Comparison of ENCODE assay signal across 1 cellular context in genomic region chr10:91415816-91416215, GRCh38.
TF ChIP-seq lines count a peak whose summit lies in the region.

No MANE protein-coding gene starts in this region.

TF ChIP-seq in HEK293, 187 proteins besides CTCF, POLR2A, EP300 and RAD21 (continued from another document):
- TF ChIP-seq, protein P1, sequence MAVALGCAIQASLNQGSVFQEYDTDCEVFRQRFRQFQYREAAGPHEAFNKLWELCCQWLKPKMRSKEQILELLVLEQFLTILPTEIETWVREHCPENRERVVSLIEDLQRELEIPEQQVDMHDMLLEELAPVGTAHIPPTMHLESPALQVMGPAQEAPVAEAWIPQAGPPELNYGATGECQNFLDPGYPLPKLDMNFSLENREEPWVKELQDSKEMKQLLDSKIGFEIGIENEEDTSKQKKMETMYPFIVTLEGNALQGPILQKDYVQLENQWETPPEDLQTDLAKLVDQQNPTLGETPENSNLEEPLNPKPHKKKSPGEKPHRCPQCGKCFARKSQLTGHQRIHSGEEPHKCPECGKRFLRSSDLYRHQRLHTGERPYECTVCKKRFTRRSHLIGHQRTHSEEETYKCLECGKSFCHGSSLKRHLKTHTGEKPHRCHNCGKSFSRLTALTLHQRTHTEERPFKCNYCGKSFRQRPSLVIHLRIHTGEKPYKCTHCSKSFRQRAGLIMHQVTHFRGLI (tag by site-specific recombination; IDR thresholded peaks at IDR 0.05), result no peak
- TF ChIP-seq ZNF654 (tag by site-specific recombination; IDR thresholded peaks at IDR 0.05; ENCODE audit: low read depth), result no peak
- no peak for TF ChIP-seq ZSCAN16 (tag by site-specific recombination; IDR thresholded peaks at IDR 0.05)
- TF ChIP-seq ZNF843 (tag by site-specific recombination; IDR thresholded peaks at IDR 0.05), result peak; percentile 53; the same call in 1 of the 2 replicates
- TF ChIP-seq WT1 (tag by site-specific recombination; IDR thresholded peaks at IDR 0.05), result peak; percentile 71
- TF ChIP-seq PRDM4 (tag by site-specific recombination; IDR thresholded peaks at IDR 0.05), result peak; percentile 42; the same call in 1 of the 2 replicates
- TF ChIP-seq ZNF266 (tag by site-specific recombination; IDR thresholded peaks at IDR 0.05; ENCODE audit: low read depth), result no peak
- no peak for TF ChIP-seq ZNF146 (tag by site-specific recombination; IDR thresholded peaks at IDR 0.05)
- TF ChIP-seq KLF16 (tag by site-specific recombination; IDR thresholded peaks at IDR 0.05), result no peak
- TF ChIP-seq ZNF560 (tag by site-specific recombination; IDR thresholded peaks at IDR 0.05; ENCODE audit: borderline replicate concordance), result no peak
- no peak for TF ChIP-seq ZNF624 (tag by site-specific recombination; IDR thresholded peaks at IDR 0.05)
- peak; percentile 93 for TF ChIP-seq PRDM6 (tag by site-specific recombination; IDR thresholded peaks at IDR 0.05)
- TF ChIP-seq ZFHX2 (tag by site-specific recombination; conservative IDR thresholded peaks at IDR 0.05), result peak; percentile 32; the same call in 1 of the 2 replicates
- no peak for TF ChIP-seq INSM2 (tag by site-specific recombination; IDR thresholded peaks at IDR 0.05)
- no peak for TF ChIP-seq YY2 (tag by site-specific recombination; IDR thresholded peaks at IDR 0.05)
- TF ChIP-seq ZSCAN30 (tag by site-specific recombination; IDR thresholded peaks at IDR 0.05), result no peak
- no peak for TF ChIP-seq GFI1B (tag by site-specific recombination; IDR thresholded peaks at IDR 0.05)
- no peak for TF ChIP-seq ZNF600 (tag by site-specific recombination; IDR thresholded peaks at IDR 0.05)
- TF ChIP-seq ZBTB26 (tag by site-specific recombination; optimal IDR thresholded peaks at IDR 0.05), result no peak
- peak; percentile 48; the same call in 1 of the 2 replicates for TF ChIP-seq HIC1 (tag by site-specific recombination; IDR thresholded peaks at IDR 0.05)
- peak; percentile 73 for TF ChIP-seq FEZF1 (tag by site-specific recombination; IDR thresholded peaks at IDR 0.05)
- TF ChIP-seq ZNF362 (tag by site-specific recombination; IDR thresholded peaks at IDR 0.05), result peak; percentile 70; the same call in 1 of the 2 replicates
- TF ChIP-seq ZNF645 (tag by site-specific recombination; IDR thresholded peaks at IDR 0.05), result no peak
TF ChIP-seq in HEK293: peak in this region for 13.
